In genomic region chr6:161130606-161131005, GRCh38 we compare ENCODE assay signal across 22 cellular contexts.
DNase-seq lines count a peak whose midpoint lies in the region; ATAC-seq and TF ChIP-seq lines count a peak whose summit lies in the region.
"Had no signal": no experiment of that assay in that cellular context is flagged by ENCODE, and none has a peak within 500 bp of the region (broad histone marks: within the 10 kb centered on the region; RNA-seq: fewer than 3 reads in every experiment).

No MANE protein-coding gene starts in this region.

- ATAC-seq in CD8-positive, alpha-beta T cell: no peak
- ATAC-seq in activated T-helper 17 cell treated with anti-CD3 and anti-CD28 coated beads, Interleukin-2, amount 50 U/mL, for 72 hours (replicated peaks): no peak
- ATAC-seq in GM18907 (IDR thresholded peaks at IDR 0.05; ENCODE audit: unreplicated experiment): no peak
- ATAC-seq: K562 had no signal

- no peaks in the 10 kb centered on the region for H3K9me3 ChIP-seq in CD8-positive, alpha-beta T cell (ENCODE audit: low read length)
- H3K9me3 ChIP-seq in osteoblast (ENCODE audit: low read depth, low read length): no peaks in the 10 kb centered on the region
- H3K9me3 ChIP-seq in neural progenitor cell (ENCODE audit: low read depth): peaks cover 9% of the 10 kb centered on the region
- H3K9me3 ChIP-seq: HAP-1, MG63 had no signal

- H3K4me3 ChIP-seq in CD8-positive, alpha-beta T cell (ENCODE audit: low read depth, low read length): no peak overlapping the region
- H3K4me3 ChIP-seq in osteoblast (ENCODE audit: insufficient read depth, low read length) (no peak overlapping the region), neural progenitor cell (no peak overlapping the region)
- H3K4me3 ChIP-seq: HAP-1, K562, MG63 had no signal

- peak overlapping the region in 5 of 7 donors; percentile 8 to 79 (median 38) for H3K27ac Mint-ChIP-seq in CD14-positive monocyte
- H3K27ac Mint-ChIP-seq in CD8-positive, alpha-beta T cell: peak overlapping the region; percentile 55
- H3K27ac Mint-ChIP-seq in activated T-helper 17 cell treated with anti-CD3 and anti-CD28 coated beads, Interleukin-2, amount 50 U/mL, for 72 hours: peak overlapping the region; percentile 95
- no peak overlapping the region for H3K27ac Mint-ChIP-seq in neural progenitor cell
- H3K27ac Mint-ChIP-seq: HFFc6 had no signal

- H3K79me2 ChIP-seq in osteoblast (ENCODE audit: insufficient read depth, low read length): no peaks in the 10 kb centered on the region
- H3K79me2 ChIP-seq in neural progenitor cell (ENCODE audit: low read depth): no peaks in the 10 kb centered on the region

- H3K4me1 ChIP-seq in CD8-positive, alpha-beta T cell (ENCODE audit: insufficient read depth, low read length): no peaks in the 10 kb centered on the region
- H3K4me1 ChIP-seq in osteoblast (ENCODE audit: insufficient read depth, low read length): peaks cover 7% of the 10 kb centered on the region
- H3K4me1 ChIP-seq in neural progenitor cell: no peaks in the 10 kb centered on the region
- H3K4me1 ChIP-seq: HAP-1 had no signal

- H3K4me2 ChIP-seq in osteoblast (ENCODE audit: insufficient read depth, low read length) (no peak overlapping the region), neural progenitor cell (no peak overlapping the region)

- H3K36me3 ChIP-seq in CD8-positive, alpha-beta T cell (ENCODE audit: insufficient read depth, low read length): no peaks in the 10 kb centered on the region
- H3K36me3 ChIP-seq in osteoblast (ENCODE audit: insufficient read depth, low read length) (peaks cover 18% of the 10 kb centered on the region), neural progenitor cell (peaks cover 19% of the 10 kb centered on the region)
- H3K36me3 ChIP-seq: HAP-1 had no signal

- no peaks in the 10 kb centered on the region for H3K27me3 ChIP-seq in CD8-positive, alpha-beta T cell (ENCODE audit: insufficient read depth, low read length)
- H3K27me3 ChIP-seq in osteoblast (ENCODE audit: insufficient read depth, low read length): no peaks in the 10 kb centered on the region
- no peaks in the 10 kb centered on the region for H3K27me3 ChIP-seq in neural progenitor cell
- H3K27me3 ChIP-seq: MG63 had no signal

- H3K4me1 Mint-ChIP-seq in CD14-positive monocyte (peaks cover 3% of the 10 kb centered on the region), neural progenitor cell (peaks cover 4% of the 10 kb centered on the region)
- peaks cover 16% of the 10 kb centered on the region for H3K4me1 Mint-ChIP-seq in CD8-positive, alpha-beta T cell (ENCODE audit: low read depth)
- H3K4me1 Mint-ChIP-seq in activated T-helper 17 cell treated with anti-CD3 and anti-CD28 coated beads, Interleukin-2, amount 50 U/mL, for 72 hours: peaks cover 25% of the 10 kb centered on the region

- H3K4me3 Mint-ChIP-seq in CD14-positive monocyte (no peak overlapping the region), neural progenitor cell (no peak overlapping the region)
- H3K4me3 Mint-ChIP-seq in CD8-positive, alpha-beta T cell: no peak overlapping the region
- H3K4me3 Mint-ChIP-seq in activated T-helper 17 cell treated with anti-CD3 and anti-CD28 coated beads, Interleukin-2, amount 50 U/mL, for 72 hours: no peak overlapping the region
- H3K4me3 Mint-ChIP-seq: HFFc6 had no signal

- CTCF ChIA-PET in CD8-positive, alpha-beta T cell (lab: Charles Lee): no interaction called here

- no peak overlapping the region for H3K9ac ChIP-seq in neural progenitor cell

- no peak overlapping the region for H2AFZ ChIP-seq in osteoblast (ENCODE audit: low read length)
- H2AFZ ChIP-seq in neural progenitor cell (replicated peaks): no peak overlapping the region

- DNase-seq in CD14-positive monocyte (ENCODE audit: low spot score): no peak
- DNase-seq in CD8-positive, alpha-beta T cell: no peak
- DNase-seq in osteoblast (ENCODE audit: insufficient read length, low spot score, missing footprints): no peak
- DNase-seq in NCI-H1436 (lab: John Stamatoyannopoulos, UW): no peak
- no peak for DNase-seq in neural progenitor cell (ENCODE audit: low spot score)
- DNase-seq: COR-L47; DMS53; GOT3; HFFc6; MG63; NCI-H1105 treated with DMSO at 0.1 percent for 48 hours; NCI-H2029; NCI-H446 treated with DMSO at 0.1 percent for 48 hours; NCI-H526; NCI-H82; NK-92 treated with Interleukin-12 subunit alpha and Interleukin-12 subunit beta, amount 100 ng/mL, for 24 hours; RPMI8226; SHP77 had no signal

- POLR2A ChIA-PET in CD8-positive, alpha-beta T cell (lab: Charles Lee): no interaction called here

- no peak overlapping the region for H3K27ac ChIP-seq in CD8-positive, alpha-beta T cell (ENCODE audit: low read depth, low read length)
- H3K27ac ChIP-seq in osteoblast (ENCODE audit: low read depth, low read length) (peak overlapping the region; percentile 19), neural progenitor cell (no peak overlapping the region)

- H3K27me3 Mint-ChIP-seq in CD14-positive monocyte (ENCODE audit: low read depth in 3 of 3): no peaks in the 10 kb centered on the region
- H3K27me3 Mint-ChIP-seq in CD8-positive, alpha-beta T cell (ENCODE audit: low read depth): no peaks in the 10 kb centered on the region
- no peaks in the 10 kb centered on the region for H3K27me3 Mint-ChIP-seq in activated T-helper 17 cell treated with anti-CD3 and anti-CD28 coated beads, Interleukin-2, amount 50 U/mL, for 72 hours
- peaks cover 8% of the 10 kb centered on the region for H3K27me3 Mint-ChIP-seq in neural progenitor cell (ENCODE audit: insufficient read depth, low read depth)

- no peaks in the 10 kb centered on the region for H3F3A ChIP-seq in neural progenitor cell (ENCODE audit: low read depth)

- H3K9me3 Mint-ChIP-seq in CD14-positive monocyte (peaks cover 0 to 5% (median 0%) of the 10 kb centered on the region in 7 donors), neural progenitor cell (peaks cover 53% of the 10 kb centered on the region)
- no peaks in the 10 kb centered on the region for H3K9me3 Mint-ChIP-seq in CD8-positive, alpha-beta T cell
- no peaks in the 10 kb centered on the region for H3K9me3 Mint-ChIP-seq in activated T-helper 17 cell treated with anti-CD3 and anti-CD28 coated beads, Interleukin-2, amount 50 U/mL, for 72 hours
- H3K9me3 Mint-ChIP-seq: HFFc6 had no signal

- no peaks in the 10 kb centered on the region for H4K20me1 ChIP-seq in osteoblast (ENCODE audit: insufficient read depth, low read length)
- no peaks in the 10 kb centered on the region for H4K20me1 ChIP-seq in neural progenitor cell (ENCODE audit: low read depth)

- intact Hi-C loops in CD14-positive monocyte (cut with micrococcal nuclease): no loop called here
- intact Hi-C loops in CD8-positive, alpha-beta T cell (cut with DNase I, micrococcal nuclease): no loop called here

- TF ChIP-seq CTCF in CD14-positive monocyte (IDR thresholded peaks at IDR 0.05) (no peak), osteoblast (IDR thresholded peaks at IDR 0.05; ENCODE audit: extremely low read depth, low read depth, low read length) (no peak), neural progenitor cell (IDR thresholded peaks at IDR 0.05) (no peak)
- no peak for TF ChIP-seq CTCF in CD8-positive, alpha-beta T cell (IDR thresholded peaks at IDR 0.05)

- H3K36me3 Mint-ChIP-seq in CD14-positive monocyte: peaks cover 47 to 49% of the 10 kb centered on the region in 2 donors
- peaks cover 51% of the 10 kb centered on the region for H3K36me3 Mint-ChIP-seq in CD8-positive, alpha-beta T cell
- peaks cover 65% of the 10 kb centered on the region for H3K36me3 Mint-ChIP-seq in activated T-helper 17 cell treated with anti-CD3 and anti-CD28 coated beads, Interleukin-2, amount 50 U/mL, for 72 hours (ENCODE audit: low read depth)
- H3K36me3 Mint-ChIP-seq in neural progenitor cell: peaks cover 95% of the 10 kb centered on the region
